In genomic region chr20:35699127-35699913, GRCh38 we compare ENCODE assay signal across 8 cellular contexts. TPM values are rescaled to one million over a fixed set of nuclear protein-coding genes. Genes with fewer than 3 reads are reported as not detected.
DNase-seq lines count a peak whose midpoint lies in the region; ATAC-seq and TF ChIP-seq lines count a peak whose summit lies in the region.

Gene NFS1, minus strand, starts transcription at chr20:35699352. Its CDS starts 64 bp downstream, at chr20:35699288.
Gene ROMO1, plus strand, starts transcription at chr20:35699405. Its CDS starts 228 bp downstream, at chr20:35699633.

- H3K4me3 Mint-ChIP-seq in naive thymus-derived CD4-positive, alpha-beta T cell = peak within 1 kb of the TSS; percentile 90 to 99 (median 98)
- peak within 1 kb of the TSS; percentile 95 to 99 for H3K4me3 Mint-ChIP-seq in stimulated activated naive B cell treated with anti-CD40 and anti-IgM and Interleukin-4, amounts not matched to agents 10 μg/mL and 1 μg/mL and 100 μg/mL, for 72 hours

- peaks cover 0 to 18% (median 0%) of the 10 kb centered on the region in 11 donors for H3K9me3 Mint-ChIP-seq in naive thymus-derived CD4-positive, alpha-beta T cell
- H3K9me3 Mint-ChIP-seq in stimulated activated naive B cell treated with anti-CD40 and anti-IgM and Interleukin-4, amounts not matched to agents 10 μg/mL and 1 μg/mL and 100 μg/mL, for 72 hours = no peaks in the 10 kb centered on the region

- intact Hi-C loops in naive thymus-derived CD4-positive, alpha-beta T cell (cut with micrococcal nuclease) = loop anchor here (1.0 to 2.0 kb wide), 9 partner anchors 35 to 244 kb away; partner anchors contain the start of genes CPNE1 (in 2 of the 2), PHF20 (in 2 of the 2), RBM12 (in 2 of the 2) and RBM39 (in 2 of the 2)

- peak; percentile 6 to 19 for TF ChIP-seq CTCF in fibroblast of lung (conservative IDR thresholded peaks at IDR 0.05 in 1 of 2, IDR thresholded peaks at IDR 0.05 in 1 of 2; ENCODE audit: low read depth in 1 of 2, low read length in 2 of 2)

- peaks cover 25% of the 10 kb centered on the region for H3K79me2 ChIP-seq in fibroblast of lung (ENCODE audit: control insufficient read depth, insufficient read depth, low read length)

- POLR2A ChIA-PET in naive thymus-derived CD4-positive, alpha-beta T cell (lab: Charles Lee) = interaction anchor here (0.6 to 8.5 kb wide), 21 partner anchors 12 to 462 kb away, joined by 3 to 85 read pairs (median 4); partner anchors contain the start of genes CEP250, PHF20, RBM39 and SCAND1

- peak within 1 kb of the TSS; percentile 98 for H3K27ac ChIP-seq in fibroblast of lung (ENCODE audit: insufficient read depth, low read length)
- H3K27ac ChIP-seq in naive thymus-derived CD4-positive, alpha-beta T cell (ENCODE audit: low read depth, low read length) = peak within 1 kb of the TSS; percentile 87

- no peaks in the 10 kb centered on the region for H3K27me3 ChIP-seq in fibroblast of lung (ENCODE audit: control insufficient read depth, insufficient read depth, low read length)
- H3K27me3 ChIP-seq in naive thymus-derived CD4-positive, alpha-beta T cell (ENCODE audit: control insufficient read depth in 2 of 2, insufficient read depth in 2 of 2, low read length in 2 of 2) = no peaks in the 10 kb centered on the region

- H3K4me3 ChIP-seq in fibroblast of lung (replicated peaks in 1 of 4; ENCODE audit: control extremely low read depth in 1 of 4, insufficient read depth in 1 of 4, low read depth in 3 of 4, low read length in 4 of 4) = peak within 1 kb of the TSS; percentile 94 to 100 (median 94)
- H3K4me3 ChIP-seq in naive thymus-derived CD4-positive, alpha-beta T cell (ENCODE audit: low read length) = peak within 1 kb of the TSS; percentile 89

- peak within 1 kb of the TSS; percentile 89 for H3K4me2 ChIP-seq in fibroblast of lung (ENCODE audit: extremely low read depth, insufficient read depth, low read length)

- H3K9me3 ChIP-seq in fibroblast of lung (ENCODE audit: control insufficient read depth, insufficient read depth, low read depth, low read length) = no peaks in the 10 kb centered on the region
- H3K9me3 ChIP-seq in naive thymus-derived CD4-positive, alpha-beta T cell (ENCODE audit: control insufficient read depth in 2 of 3, low read length in 3 of 3) = no peaks in the 10 kb centered on the region

- H3K4me1 Mint-ChIP-seq in naive thymus-derived CD4-positive, alpha-beta T cell = peaks cover 15 to 66% (median 52%) of the 10 kb centered on the region in 7 donors
- H3K4me1 Mint-ChIP-seq in stimulated activated naive B cell treated with anti-CD40 and anti-IgM and Interleukin-4, amounts not matched to agents 10 μg/mL and 1 μg/mL and 100 μg/mL, for 72 hours = peaks cover 22 to 33% of the 10 kb centered on the region in 2 donors

- peaks cover 5% of the 10 kb centered on the region for H3K36me3 ChIP-seq in fibroblast of lung (ENCODE audit: control insufficient read depth, insufficient read depth, low read length)
- peaks cover 9 to 39% (median 14%) of the 10 kb centered on the region in 3 experiments for H3K36me3 ChIP-seq in naive thymus-derived CD4-positive, alpha-beta T cell (ENCODE audit: control insufficient read depth in 2 of 3, insufficient read depth in 3 of 3, low read length in 3 of 3)

- DNase-seq in DMS153 treated with DMSO at 0.1 percent for 48 hours (lab: John Stamatoyannopoulos, UW; ENCODE audit: unreplicated experiment) (peak; percentile 43), KG1 (lab: John Stamatoyannopoulos, UW) (peak; percentile 74), RKO (ENCODE audit: low spot score) (peak; percentile 92), fibroblast of lung (ENCODE audit: low read depth in 2 of 2) (peak; percentile 78)
- DNase-seq in activated T-helper 1 cell treated with anti-CD3 and anti-CD28 coated beads, Interleukin-2, amount 50 U/mL, for 16 hours (ENCODE audit: low read depth in 1 of 2, low spot score in 1 of 2) = peak; percentile 71 to 83
- DNase-seq in naive thymus-derived CD4-positive, alpha-beta T cell = peak; percentile 71 to 87 (median 82)
- peak; percentile 79 for DNase-seq in stimulated activated naive B cell treated with anti-CD40 and anti-IgM and Interleukin-4, amounts not matched to agents 10 μg/mL and 1 μg/mL and 100 μg/mL, for 72 hours

- ATAC-seq in GM21619 (IDR thresholded peaks at IDR 0.05; ENCODE audit: unreplicated experiment) = peak; percentile 76
- ATAC-seq in naive thymus-derived CD4-positive, alpha-beta T cell = peak; percentile 92
- ATAC-seq in stimulated activated naive B cell treated with anti-CD40 and anti-IgM and Interleukin-4, amounts not matched to agents 10 μg/mL and 1 μg/mL and 100 μg/mL, for 72 hours (replicated peaks) = peak; percentile 91 to 93

- peaks cover 14% of the 10 kb centered on the region for H3K4me1 ChIP-seq in fibroblast of lung (ENCODE audit: control insufficient read depth, extremely low read depth, insufficient read depth, low read length)
- H3K4me1 ChIP-seq in naive thymus-derived CD4-positive, alpha-beta T cell (ENCODE audit: control insufficient read depth in 2 of 2, insufficient read depth in 2 of 2, low read length in 2 of 2) = peaks cover 13 to 16% of the 10 kb centered on the region in 2 donors

- H3K36me3 Mint-ChIP-seq in naive thymus-derived CD4-positive, alpha-beta T cell = peaks cover 13 to 24% (median 16%) of the 10 kb centered on the region in 5 donors
- H3K36me3 Mint-ChIP-seq in stimulated activated naive B cell treated with anti-CD40 and anti-IgM and Interleukin-4, amounts not matched to agents 10 μg/mL and 1 μg/mL and 100 μg/mL, for 72 hours = peaks cover 31 to 59% of the 10 kb centered on the region in 2 donors

- peak within 1 kb of the TSS; percentile 95 to 99 (median 97) for H3K27ac Mint-ChIP-seq in naive thymus-derived CD4-positive, alpha-beta T cell
- H3K27ac Mint-ChIP-seq in stimulated activated naive B cell treated with anti-CD40 and anti-IgM and Interleukin-4, amounts not matched to agents 10 μg/mL and 1 μg/mL and 100 μg/mL, for 72 hours = peak within 1 kb of the TSS; percentile 100

- H3K27me3 Mint-ChIP-seq in naive thymus-derived CD4-positive, alpha-beta T cell = no peaks in the 10 kb centered on the region
- no peaks in the 10 kb centered on the region for H3K27me3 Mint-ChIP-seq in stimulated activated naive B cell treated with anti-CD40 and anti-IgM and Interleukin-4, amounts not matched to agents 10 μg/mL and 1 μg/mL and 100 μg/mL, for 72 hours

- CTCF ChIA-PET in naive thymus-derived CD4-positive, alpha-beta T cell (lab: Charles Lee) = interaction anchor here (0.6 to 1.5 kb wide), 3 partner anchors 98 to 186 kb away, joined by 3 read pairs; no protein-coding TSS in a partner anchor

- peak within 1 kb of the TSS; percentile 79 for H2AFZ ChIP-seq in fibroblast of lung (ENCODE audit: low read length)

- H4K20me1 ChIP-seq in fibroblast of lung (ENCODE audit: control insufficient read depth, extremely low read depth, insufficient read depth, low read length) = no peaks in the 10 kb centered on the region

- peak within 1 kb of the TSS; percentile 98 for H3K9ac ChIP-seq in fibroblast of lung (ENCODE audit: insufficient read depth, low read length)

RNA-seq across cellular contexts. Expression of gene NFS1, which starts in this region (rescaled TPM):
- 31.7 and 36.5 TPM in 2 replicates for total RNA-seq in fibroblast of lung
- polyA plus RNA-seq in fibroblast of lung = 34.7 and 37.7 TPM in 2 replicates
- polyA plus RNA-seq in fibroblast of lung (2012) = 22.8 and 29.9 TPM in 2 replicates
- 23.9 and 33.3 TPM in 2 replicates for polyA minus RNA-seq in fibroblast of lung (ENCODE audit: low replicate concordance)
- 10 to 100 TPM; 18.2 to 41.1 (median 35.0) TPM for total RNA-seq in naive thymus-derived CD4-positive, alpha-beta T cell
- polyA plus RNA-seq in naive thymus-derived CD4-positive, alpha-beta T cell = 10 to 100 TPM in 1 of 2 donors, 1 to 10 TPM in 1; 9.7 to 27.7 TPM

RNA-seq across cellular contexts. Expression of gene ROMO1, which starts in this region (rescaled TPM):
- total RNA-seq in fibroblast of lung = 118 and 239 TPM in 2 replicates
- 205 and 222 TPM in 2 replicates for polyA plus RNA-seq in fibroblast of lung
- 314 and 442 TPM in 2 replicates for polyA plus RNA-seq in fibroblast of lung (2012)
- polyA minus RNA-seq in fibroblast of lung (ENCODE audit: low replicate concordance) = 21.9 and 25.9 TPM in 2 replicates
- 10 to 100 TPM; 33.2 to 85.5 (median 38.5) TPM for total RNA-seq in naive thymus-derived CD4-positive, alpha-beta T cell
- 100 to 1,000 TPM; 269 to 293 TPM for polyA plus RNA-seq in naive thymus-derived CD4-positive, alpha-beta T cell

Comparison
In these comparisons a context has a peak if more than half of its experiments do, and no peak if none do; other contexts are left out.
1. Peak in every context shown above with its lines: DNase-seq, ATAC-seq, H3K4me3 ChIP-seq and H3K27ac ChIP-seq.